9 cellular contexts compared by ENCODE assay signal in the genomic region with DNA sequence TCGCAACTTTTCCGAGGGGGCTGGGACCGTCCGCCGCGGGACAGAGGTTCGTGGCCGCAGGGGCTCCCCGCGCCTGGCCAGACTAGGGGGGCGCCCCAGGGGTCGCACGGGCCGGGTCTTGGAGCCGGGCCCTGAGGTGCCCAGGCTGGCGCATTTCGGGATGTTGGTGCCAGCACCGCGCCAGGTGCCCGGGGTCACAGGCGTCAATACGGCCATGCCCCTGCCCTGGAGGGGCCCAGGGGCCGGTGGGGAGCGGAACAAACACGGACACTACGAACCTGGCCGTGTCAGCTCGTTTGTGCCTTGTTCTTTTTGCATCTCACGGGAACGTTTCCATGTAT. TPM values are rescaled to one million over a fixed set of nuclear protein-coding genes. Genes with fewer than 3 reads are reported as not detected.
DNase-seq lines count a peak whose midpoint lies in the region; ATAC-seq and TF ChIP-seq lines count a peak whose summit lies in the region.
"Had no signal": no experiment of that assay in that cellular context is flagged by ENCODE, and none has a peak within 500 bp of the region (broad histone marks: within the 10 kb centered on the region; RNA-seq: fewer than 3 reads in every experiment).

No MANE protein-coding gene starts in this region.

- H3K27ac Mint-ChIP-seq in Calu3 (ENCODE audit: unreplicated experiment), result no peak overlapping the region

- intact Hi-C loops in left ventricle myocardium superior (cut with micrococcal nuclease) (no loop called here), Calu3 (cut with micrococcal nuclease; ENCODE audit: unreplicated experiment) (no loop called here)

- peak overlapping the region; percentile 42 for H3K4me2 ChIP-seq in GM23248 (ENCODE audit: unreplicated experiment)

- TF ChIP-seq CTCF in WERI-Rb-1 (IDR thresholded peaks at IDR 0.05; ENCODE audit: low read depth, low read length), result no peak
- TF ChIP-seq CTCF in Calu3 (IDR thresholded peaks at IDR 0.05; ENCODE audit: unreplicated experiment), result no peak

- H3K4me3 Mint-ChIP-seq in Calu3 (ENCODE audit: low read depth, unreplicated experiment), result no peak overlapping the region

- peaks cover 11% of the 10 kb centered on the region for H3K4me1 Mint-ChIP-seq in Calu3 (ENCODE audit: low read depth, unreplicated experiment)

- WGBS in GM23248 (ENCODE audit: low coverage in 1 of 2, low lambda C conversion rate in 2 of 2, missing lambda C conversion rate in 2 of 2), 2 experiments, result 10 to 14% methylated on average over 19 to 28 of the region's 30 CpGs

- H3K9me3 ChIP-seq in GM23248 (ENCODE audit: low read depth), result no peaks in the 10 kb centered on the region
- no peaks in the 10 kb centered on the region for H3K9me3 ChIP-seq in WERI-Rb-1 (ENCODE audit: severe bottlenecking)

- H3K4me3 ChIP-seq in GM23248 (peak overlapping the region; percentile 63), WERI-Rb-1 (ENCODE audit: low read depth, low read length) (peak overlapping the region; percentile 44), skin epidermis (peak overlapping the region; percentile 30 to 56 (median 40))

- peaks cover 36% of the 10 kb centered on the region for H3K27me3 Mint-ChIP-seq in Calu3 (ENCODE audit: unreplicated experiment)

- peak overlapping the region; percentile 71 for H2AFZ ChIP-seq in GM23248

- CTCF ChIA-PET in Calu3 (lab: Charles Lee), result no interaction called here

- H3K79me2 ChIP-seq in GM23248 (ENCODE audit: insufficient read depth), result no peaks in the 10 kb centered on the region

- H3K9me2 ChIP-seq in GM23248 (ENCODE audit: insufficient read depth), result no peaks in the 10 kb centered on the region

- no peaks in the 10 kb centered on the region for H3K4me1 ChIP-seq in GM23248 (ENCODE audit: insufficient read depth)

- H3K27ac ChIP-seq in GM23248 (no peak overlapping the region), WERI-Rb-1 (no peak overlapping the region; the same call in 1 of the 2 replicates), skin epidermis (peak overlapping the region in 18 of 21 experiments; percentile 28 to 87 (median 70))

- peaks cover 4% of the 10 kb centered on the region for H3K9me3 Mint-ChIP-seq in Calu3 (ENCODE audit: low read depth, unreplicated experiment)

- BruUV-seq in Calu3 (replicated peaks; lab: Mats Ljungman, UMichigan), result no TSS peak

- peaks cover 35% of the 10 kb centered on the region for H3K27me3 ChIP-seq in GM23248 (replicated peaks; ENCODE audit: insufficient read depth)
- no peaks in the 10 kb centered on the region for H3K27me3 ChIP-seq in WERI-Rb-1 (ENCODE audit: insufficient read depth, low read depth, severe bottlenecking)

- no peaks in the 10 kb centered on the region for H3F3A ChIP-seq in GM23248 (ENCODE audit: insufficient read depth)

- DNase-seq in GM23248, result no peak
- no peak for DNase-seq in WERI-Rb-1
- peak; percentile 30 for DNase-seq in left ventricle myocardium superior
- no peak for DNase-seq in Calu3
- no peak for DNase-seq in NCI-H345 treated with DMSO at 0.1 percent for 48 hours (lab: John Stamatoyannopoulos, UW; ENCODE audit: unreplicated experiment)
- no peak for DNase-seq in cerebellar nuclear complex (lab: John Stamatoyannopoulos, UW)

- H3K36me3 ChIP-seq in GM23248 (ENCODE audit: low read depth), result no peaks in the 10 kb centered on the region
- H3K36me3 ChIP-seq in WERI-Rb-1, result no peaks in the 10 kb centered on the region

- H4K20me1 ChIP-seq in GM23248 (ENCODE audit: insufficient read depth), result no peaks in the 10 kb centered on the region

- H3K36me3 Mint-ChIP-seq in Calu3 (ENCODE audit: insufficient read depth, unreplicated experiment), result peaks cover 5% of the 10 kb centered on the region

- in situ Hi-C loops in GM23248 (cut with MboI), result no loop called here

- H3K9ac ChIP-seq in GM23248, result no peak overlapping the region

- ATAC-seq in left ventricle myocardium superior (no peak), HG03196 (IDR thresholded peaks at IDR 0.05; ENCODE audit: unreplicated experiment) (no peak)
- ATAC-seq: HCT116 had no signal

RNA-seq across cellular contexts. Expression of a gene that starts 0.4 kb away (rescaled TPM):
- total RNA-seq in GM23248 (2014; rRNA removed; shearing (Covaris generic)), result not detected in 2 replicates
- polyA plus RNA-seq in GM23248 (2016; fragmentation: Nextera tagmentation; extraction: Ambion mirVana), result 0.14 TPM in 1 of 2 replicates, not detected in the other
- total RNA-seq in left ventricle myocardium superior (6.5 TPM), Calu3 (2022) (not detected in 2 replicates)

RNA-seq across cellular contexts. Expression of a gene that starts 40.8 kb away (rescaled TPM):
- 112 and 121 TPM in 2 replicates for total RNA-seq in GM23248 (2014; rRNA removed; shearing (Covaris generic))
- 60.3 and 60.6 TPM in 2 replicates for polyA plus RNA-seq in GM23248 (2016; fragmentation: Nextera tagmentation; extraction: Ambion mirVana)
- total RNA-seq in left ventricle myocardium superior, result 155 TPM
- total RNA-seq in Calu3 (2022), result 73.2 and 77.3 TPM in 2 replicates

Comparison
In these comparisons a context has a peak if more than half of its experiments do, and no peak if none do; other contexts are left out.
1. H3K27ac ChIP-seq: peak in skin epidermis (18 of 21); none in GM23248 (single experiment) and WERI-Rb-1 (single experiment).
2. Peak in every context shown above with its lines, with median percentiles within 50 percentile points of each other: H3K4me3 ChIP-seq.